Comparison of ENCODE assay signal across 16 cellular contexts in genomic region chr6:153787341-153787606, GRCh38.
"Had no signal": no experiment of that assay in that cellular context is flagged by ENCODE, and none has a peak within 500 bp of the region (broad histone marks: within the 10 kb centered on the region; RNA-seq: fewer than 3 reads in every experiment).

No MANE protein-coding gene starts in this region.

- H3K27me3 ChIP-seq: foreskin keratinocyte had no signal

- H3K4me1 Mint-ChIP-seq: immature natural killer cell; naive thymus-derived CD8-positive, alpha-beta T cell; T-cell had no signal

- H3K9me3 ChIP-seq: SK-N-SH had no signal

- H3K27ac Mint-ChIP-seq: activated CD8-positive, alpha-beta T cell treated with anti-CD3 and anti-CD28 coated beads, Interleukin-2, amount 10 ng/mL, durations not matched to agents 7 days and 5 days; activated T-cell treated with anti-CD3 and anti-CD28 coated beads, Interleukin-2, amount 50 U/mL, for 72 hours; dendritic cell treated with granulocyte-macrophage colony-stimulating factor and Interleukin-4, amounts not matched to agents 40 ng/mL and 50 ng/mL, for 4 days; effector memory CD8-positive, alpha-beta T cell; immature natural killer cell; naive thymus-derived CD8-positive, alpha-beta T cell; T-cell had no signal

- H3K36me3 Mint-ChIP-seq: immature natural killer cell; naive thymus-derived CD8-positive, alpha-beta T cell; T-cell had no signal

- H3K27me3 Mint-ChIP-seq: effector memory CD8-positive, alpha-beta T cell; T-cell had no signal

- DNase-seq: activated CD4-positive, alpha-beta T cell treated with anti-CD3 and anti-CD28 coated beads for 1 hour; activated CD8-positive, alpha-beta memory T cell treated with anti-CD3 and anti-CD28 coated beads, Interleukin-2, amount 50 U/mL, for 4 hours; activated CD8-positive, alpha-beta T cell treated with anti-CD3 and anti-CD28 coated beads, Interleukin-2, amount 10 ng/mL, durations not matched to agents 7 days and 5 days; activated T-cell treated with anti-CD3 and anti-CD28 coated beads, Interleukin-2, amount 50 U/mL, for 72 hours; anterior cingulate cortex; effector memory CD8-positive, alpha-beta T cell; foreskin keratinocyte; immature natural killer cell; naive thymus-derived CD8-positive, alpha-beta T cell; SK-N-SH; stimulated activated naive CD8-positive, alpha-beta T cell treated with anti-CD3 and anti-CD28 coated beads, Interleukin-15, Interleukin-2, amounts not matched to agents 100 U/mL and 50 U/mL, for 24 hours; T-cell; T-helper 9 cell had no signal

- ATAC-seq: activated CD8-positive, alpha-beta T cell treated with anti-CD3 and anti-CD28 coated beads, Interleukin-2, amount 10 ng/mL, durations not matched to agents 7 days and 5 days; activated T-cell treated with anti-CD3 and anti-CD28 coated beads, Interleukin-2, amount 50 U/mL, for 72 hours; effector memory CD8-positive, alpha-beta T cell; foreskin keratinocyte; left lobe of liver; naive thymus-derived CD8-positive, alpha-beta T cell; stimulated activated naive CD8-positive, alpha-beta T cell treated with anti-CD3 and anti-CD28 coated beads, Interleukin-15, Interleukin-2, amounts not matched to agents 100 U/mL and 50 U/mL, for 24 hours; T-cell had no signal

- H3K4me3 Mint-ChIP-seq: activated CD8-positive, alpha-beta T cell treated with anti-CD3 and anti-CD28 coated beads, Interleukin-2, amount 10 ng/mL, durations not matched to agents 7 days and 5 days; activated T-cell treated with anti-CD3 and anti-CD28 coated beads, Interleukin-2, amount 50 U/mL, for 72 hours; dendritic cell treated with granulocyte-macrophage colony-stimulating factor and Interleukin-4, amounts not matched to agents 40 ng/mL and 50 ng/mL, for 4 days; effector memory CD8-positive, alpha-beta T cell; immature natural killer cell; naive thymus-derived CD8-positive, alpha-beta T cell; T-cell had no signal

- H3K4me1 ChIP-seq: foreskin keratinocyte had no signal

- H3K4me3 ChIP-seq: smooth muscle cell had no signal

- H3K27ac ChIP-seq: foreskin keratinocyte had no signal
